8 cellular contexts compared by ENCODE assay signal in the genomic region with DNA sequence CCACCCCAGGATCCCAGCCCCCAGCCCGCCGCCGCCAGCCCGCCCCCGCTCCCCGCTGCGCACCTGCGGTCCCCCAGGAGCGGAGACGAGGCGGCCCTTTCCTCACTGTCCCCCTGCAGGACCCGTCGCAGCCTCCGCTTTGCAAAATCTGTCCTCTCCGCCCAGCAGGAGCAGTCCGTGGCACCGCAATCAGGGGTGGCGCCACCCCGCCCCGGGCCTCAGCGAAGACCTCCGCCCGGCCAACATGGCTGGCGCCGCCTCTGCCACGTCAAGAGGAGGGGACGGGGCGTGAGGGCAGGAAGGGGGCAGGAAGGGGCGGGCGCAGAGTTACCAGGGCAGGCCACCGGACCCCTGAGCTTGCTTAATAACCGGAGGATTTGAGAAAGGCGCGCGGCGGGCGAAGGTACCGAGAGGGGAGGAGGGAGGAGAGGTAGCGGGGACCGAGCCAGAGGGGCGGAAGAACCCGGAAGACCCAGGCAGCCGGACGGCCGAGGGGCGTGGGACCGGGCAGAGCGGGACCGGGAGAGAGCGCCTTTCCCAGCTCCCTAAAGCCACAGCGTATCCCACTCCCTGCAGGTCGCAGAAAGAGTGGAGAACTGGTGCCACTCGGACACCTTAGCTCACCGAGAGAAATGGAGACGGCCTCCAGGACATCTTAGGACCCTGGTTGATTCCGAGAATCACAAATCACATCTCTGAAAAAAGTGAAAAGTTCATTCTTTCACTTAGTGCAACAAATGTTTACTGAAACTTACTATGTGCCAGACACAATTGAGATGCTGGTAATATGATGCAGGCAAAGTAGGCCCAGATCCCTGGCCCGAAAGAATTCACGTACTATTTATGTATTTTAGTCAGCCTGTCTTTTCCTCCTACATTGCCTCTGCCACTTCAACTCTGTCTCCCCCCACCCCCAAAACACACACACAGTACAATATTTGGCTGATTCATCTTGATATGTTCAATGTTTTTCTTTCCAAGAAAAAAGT. TPM values are rescaled to one million over a fixed set of nuclear protein-coding genes. Genes with fewer than 3 reads are reported as not detected.
DNase-seq lines count a peak whose midpoint lies in the region; ATAC-seq and TF ChIP-seq lines count a peak whose summit lies in the region.

TSS of gene SEC23A (minus strand) at position 267 of the 989 bp plus-strand sequence. CDS start 7,117 bp downstream, outside the sequence.

- peaks cover 3 to 4% of the 10 kb centered on the region in 2 donors for H3K36me3 Mint-ChIP-seq in CD14-positive monocyte

- H3K4me3 ChIP-seq in right lobe of liver = peak within 1 kb of the TSS; percentile 90 to 93 (median 90)

- no peaks in the 10 kb centered on the region for H3K27me3 ChIP-seq in right lobe of liver

- DNase-seq in CD14-positive monocyte (ENCODE audit: low spot score) (peak; percentile 87), NCI-H748 (lab: John Stamatoyannopoulos, UW; ENCODE audit: unreplicated experiment) (peak; percentile 93), dermis microvascular lymphatic vessel endothelial cell (ENCODE audit: low read depth in 2 of 2) (peak; percentile 66 to 95), right lobe of liver (peak; percentile 95 to 98 (median 97))
- DNase-seq in activated CD4-positive, alpha-beta T cell treated with anti-CD3 and anti-CD28 coated beads, Interleukin-2, amount 50 U/mL, for 4 hours = peak; percentile 68 to 71
- DNase-seq in stimulated activated CD4-positive, alpha-beta T cell treated with anti-CD3 and anti-CD28 coated beads, Interleukin-4, amount 100 ng/mL, for 4 hours = peak; percentile 74 to 81

- no peaks in the 10 kb centered on the region for H3K9me3 ChIP-seq in right lobe of liver

- peak; percentile 90 for TF ChIP-seq POLR2A in right lobe of liver (IDR thresholded peaks at IDR 0.05)

- H3K27me3 Mint-ChIP-seq in CD14-positive monocyte (ENCODE audit: low read depth in 3 of 3) = peaks cover 0 to 2% (median 0%) of the 10 kb centered on the region in 3 donors

- TF ChIP-seq CTCF in CD14-positive monocyte (IDR thresholded peaks at IDR 0.05) (no peak), right lobe of liver (IDR thresholded peaks at IDR 0.05) (no peak)

- H3K9me3 Mint-ChIP-seq in CD14-positive monocyte = no peaks in the 10 kb centered on the region

- WGBS in right lobe of liver (ENCODE audit: insufficient coverage, low coverage, low lambda C conversion rate, missing lambda C conversion rate) = under 1% methylated on average over 14 of the region's 58 CpGs

- peak within 1 kb of the TSS; percentile 97 to 99 (median 99) for H3K27ac ChIP-seq in right lobe of liver

- intact Hi-C loops in CD14-positive monocyte (cut with micrococcal nuclease) = loop anchor here (5.0 to 10.0 kb wide), 3 partner anchors 69 to 332 kb away; partner anchors contain the start of genes FBXO33 (in 2 of the 2), PNN (in 1 of the 2) and TRAPPC6B (in 1 of the 2)
- intact Hi-C loops in right lobe of liver (cut with DNase I) = no loop called here

- peaks cover 0 to 27% (median 8%) of the 10 kb centered on the region in 4 donors for H3K4me1 ChIP-seq in right lobe of liver

- ATAC-seq in GM19395 (IDR thresholded peaks at IDR 0.05; ENCODE audit: unreplicated experiment) = peak; percentile 87
- ATAC-seq in HG03558 (IDR thresholded peaks at IDR 0.05; ENCODE audit: extremely low read depth, unreplicated experiment) = peak; percentile 79
- ATAC-seq in right lobe of liver = peak; percentile 96 to 99 (median 97)

- H3K4me3 Mint-ChIP-seq in CD14-positive monocyte = peak within 1 kb of the TSS; percentile 93 to 94

- H3K27ac Mint-ChIP-seq in CD14-positive monocyte = peak within 1 kb of the TSS; percentile 87 to 95 (median 93)

- peaks cover 25% of the 10 kb centered on the region for H3K4me1 Mint-ChIP-seq in CD14-positive monocyte

- H3K36me3 ChIP-seq in right lobe of liver = no peaks in the 10 kb centered on the region

RNA-seq across cellular contexts. Expression of gene SEC23A, which starts in this region (rescaled TPM):
- polyA plus RNA-seq in CD14-positive monocyte = 10 to 100 TPM; 36.4 to 37.3 TPM
- total RNA-seq in dermis microvascular lymphatic vessel endothelial cell = 200 and 239 TPM in 2 replicates
- total RNA-seq in right lobe of liver = 100 to 1,000 TPM in 2 of 6 experiments, 10 to 100 TPM in 4; 69.2 to 107 (median 88.1) TPM

Comparison
In these comparisons a context has a peak if more than half of its experiments do, and no peak if none do; other contexts are left out.
1. Peak in every context shown above with its lines: DNase-seq, ATAC-seq, H3K4me3 ChIP-seq and H3K27ac ChIP-seq.
2. intact Hi-C loops: an anchor here in CD14-positive monocyte (5.0 to 10.0 kb wide); none called in right lobe of liver.